In the genomic region with DNA sequence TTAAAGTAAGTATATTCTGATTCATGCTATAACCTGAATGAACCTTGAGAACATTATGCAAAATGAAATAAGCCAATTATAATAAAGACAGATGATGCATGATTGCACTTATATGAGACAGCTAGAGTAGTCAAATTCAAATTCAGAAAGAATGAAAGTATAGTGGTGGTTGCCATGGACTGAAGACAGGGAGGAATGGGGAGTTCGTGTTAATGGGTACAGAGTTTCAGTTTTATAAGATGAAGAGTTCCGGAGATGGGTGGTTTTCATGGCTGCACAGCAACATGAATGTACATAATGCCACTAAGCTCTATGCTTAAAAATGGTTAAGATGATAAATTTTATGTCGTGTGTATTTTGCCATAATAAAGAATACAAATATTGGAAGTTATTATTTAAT, we compare ENCODE assay signal across 34 cellular contexts.
"Had no signal": no experiment of that assay in that cellular context is flagged by ENCODE, and none has a peak within 500 bp of the region (broad histone marks: within the 10 kb centered on the region; RNA-seq: fewer than 3 reads in every experiment).

No MANE protein-coding gene starts in this region.

- H3K27me3 ChIP-seq: MG63 had no signal

- H3K36me3 ChIP-seq: MG63 had no signal

- H3K4me3 ChIP-seq: MG63 had no signal

- DNase-seq: Karpas-422, Kasumi-1, MG63, MV-4-11, NCI-H1048, NCI-H1092, NCI-H1092 treated with DMSO at 0.1 percent for 48 hours, NCI-H1105, NCI-H1105 treated with DMSO at 0.1 percent for 48 hours, NCI-H1417, NCI-H1417 treated with DMSO at 0.1 percent for 48 hours, NCI-H1436, NCI-H1436 treated with DMSO at 0.1 percent for 48 hours, NCI-H146, NCI-H1694, NCI-H1694 treated with DMSO at 0.1 percent for 48 hours, NCI-H187, NCI-H187 treated with DMSO at 0.1 percent for 48 hours, NCI-H1930, NCI-H2029, NCI-H2029 treated with DMSO at 0.1 percent for 48 hours, NCI-H2081, NCI-H2081 treated with DMSO at 0.1 percent for 48 hours, NCI-H2107, NCI-H2171, NCI-H2171 treated with DMSO at 0.1 percent for 48 hours, NCI-H2227 treated with DMSO at 0.1 percent for 48 hours, NCI-H226, NCI-H345, NCI-H446, NCI-H446 treated with DMSO at 0.1 percent for 48 hours, NCI-H510A, NCI-H510A treated with DMSO at 0.1 percent for 48 hours, NCI-H524 had no signal
